In genomic region chr1:220750126-220750525, GRCh38 we compare ENCODE assay signal across 13 cellular contexts. TPM values are rescaled to one million over a fixed set of nuclear protein-coding genes. Genes with fewer than 3 reads are reported as not detected.
A peak's percentile ranks its signal among the peaks of the same experiment; 100 is the strongest.
DNase-seq lines count a peak whose midpoint lies in the region; ATAC-seq and TF ChIP-seq lines count a peak whose summit lies in the region.
"Had no signal": no experiment of that assay in that cellular context is flagged by ENCODE, and none has a peak within 500 bp of the region (broad histone marks: within the 10 kb centered on the region; RNA-seq: fewer than 3 reads in every experiment).

No MANE protein-coding gene starts in this region.

- H3K4me2 ChIP-seq in osteoblast (ENCODE audit: insufficient read depth, low read length) = no peak overlapping the region

- H3K27me3 ChIP-seq in right atrium auricular region = no peaks in the 10 kb centered on the region
- H3K27me3 ChIP-seq in esophagus muscularis mucosa = no peaks in the 10 kb centered on the region
- H3K27me3 ChIP-seq in osteoblast (ENCODE audit: insufficient read depth, low read length) = no peaks in the 10 kb centered on the region
- H3K27me3 ChIP-seq in upper lobe of right lung = no peaks in the 10 kb centered on the region

- no peak for TF ChIP-seq EP300 in esophagus muscularis mucosa (IDR thresholded peaks at IDR 0.05)

- ATAC-seq in Right ventricle myocardium inferior = no peak
- ATAC-seq in upper lobe of right lung = no peak
- ATAC-seq: naive thymus-derived CD4-positive, alpha-beta T cell; T-cell had no signal

- H3K4me1 ChIP-seq in right atrium auricular region = peaks cover 0 to 65% of the 10 kb centered on the region in 2 donors
- H3K4me1 ChIP-seq in esophagus muscularis mucosa = peaks cover 40 to 66% (median 55%) of the 10 kb centered on the region in 4 donors
- peaks cover 14% of the 10 kb centered on the region for H3K4me1 ChIP-seq in osteoblast (ENCODE audit: insufficient read depth, low read length)
- H3K4me1 ChIP-seq in upper lobe of right lung = peaks cover 18% of the 10 kb centered on the region

- no peaks in the 10 kb centered on the region for H4K20me1 ChIP-seq in osteoblast (ENCODE audit: insufficient read depth, low read length)

- peaks cover 6% of the 10 kb centered on the region for H3K79me2 ChIP-seq in osteoblast (ENCODE audit: insufficient read depth, low read length)

- H3K36me3 ChIP-seq in right atrium auricular region = peaks cover 3% of the 10 kb centered on the region
- H3K36me3 ChIP-seq in esophagus muscularis mucosa = peaks cover 2 to 8% (median 7%) of the 10 kb centered on the region in 4 donors
- H3K36me3 ChIP-seq in osteoblast (ENCODE audit: insufficient read depth, low read length) = no peaks in the 10 kb centered on the region
- peaks cover 6% of the 10 kb centered on the region for H3K36me3 ChIP-seq in upper lobe of right lung

- TF ChIP-seq POLR2A in esophagus muscularis mucosa (IDR thresholded peaks at IDR 0.05; ENCODE audit: low read depth) = no peak

- H3K27ac ChIP-seq in right atrium auricular region (peak overlapping the region; percentile 94), esophagus muscularis mucosa (replicated peaks in 1 of 4) (peak overlapping the region; percentile 88 to 95 (median 94)), osteoblast (ENCODE audit: low read depth, low read length) (no peak overlapping the region), upper lobe of right lung (peak overlapping the region; percentile 87)

- intact Hi-C loops in Right ventricle myocardium inferior (cut with DNase I) (no loop called here), esophagus muscularis mucosa (cut with DNase I) (no loop called here), upper lobe of right lung (cut with DNase I) (no loop called here)

- DNase-seq in right atrium auricular region (ENCODE audit: low spot score) (no peak), Right ventricle myocardium inferior (ENCODE audit: missing footprints) (no peak), esophagus muscularis mucosa (ENCODE audit: extremely low spot score) (no peak), osteoblast (ENCODE audit: insufficient read length, low spot score, missing footprints) (peak; percentile 55), upper lobe of right lung (no peak), GDM1 (lab: John Stamatoyannopoulos, UW) (no peak), HuH-7 (ENCODE audit: low spot score) (no peak)
- no peak for DNase-seq in NK-92 treated with Interleukin-12 subunit alpha and Interleukin-12 subunit beta, amount 100 ng/mL, for 24 hours (lab: John Stamatoyannopoulos, UW)
- DNase-seq: activated CD4-positive, alpha-beta T cell treated with anti-CD3 and anti-CD28 coated beads for 48 hours; KG1; naive thymus-derived CD4-positive, alpha-beta T cell; NCI-H2081; T-cell had no signal

- H3K4me3 ChIP-seq in right atrium auricular region (peak overlapping the region in 1 of 2 donors; percentile 94), esophagus muscularis mucosa (peak overlapping the region; percentile 68 to 91 (median 84)), osteoblast (ENCODE audit: insufficient read depth, low read length) (no peak overlapping the region), upper lobe of right lung (peak overlapping the region; percentile 73)

- WGBS in esophagus muscularis mucosa = 32% methylated on average over 6 of the region's 6 CpGs

- no peak overlapping the region for H2AFZ ChIP-seq in osteoblast (ENCODE audit: low read length)

- H3K9me3 ChIP-seq in right atrium auricular region (no peaks in the 10 kb centered on the region), esophagus muscularis mucosa (no peaks in the 10 kb centered on the region), osteoblast (ENCODE audit: low read depth, low read length) (no peaks in the 10 kb centered on the region), upper lobe of right lung (no peaks in the 10 kb centered on the region)

- TF ChIP-seq CTCF in right atrium auricular region (IDR thresholded peaks at IDR 0.05) (no peak), esophagus muscularis mucosa (IDR thresholded peaks at IDR 0.05) (no peak), osteoblast (IDR thresholded peaks at IDR 0.05; ENCODE audit: extremely low read depth, low read depth, low read length) (no peak), upper lobe of right lung (IDR thresholded peaks at IDR 0.05) (no peak)

RNA-seq across cellular contexts. Expression of gene MTARC2, which starts 2.0 kb away (rescaled TPM):
- total RNA-seq in right atrium auricular region (10 to 100 TPM; 13.6 to 23.6 TPM), Right ventricle myocardium inferior (27.4 TPM), esophagus muscularis mucosa (10 to 100 TPM; 15.6 to 22.9 (median 20.5) TPM), osteoblast (7.7 and 9.4 TPM in 2 replicates), upper lobe of right lung (58.6 TPM)

RNA-seq across cellular contexts. Expression of gene MTARC1, which starts 36.6 kb away (rescaled TPM):
- total RNA-seq in right atrium auricular region = 1 to 10 TPM; 4.0 to 6.1 TPM
- total RNA-seq in Right ventricle myocardium inferior = 7.9 TPM
- total RNA-seq in esophagus muscularis mucosa = 1 to 10 TPM; 4.2 to 6.6 (median 5.1) TPM
- 2.9 TPM in 2 replicates for total RNA-seq in osteoblast
- 25.2 TPM for total RNA-seq in upper lobe of right lung

RNA-seq across cellular contexts. Expression of gene C1orf115, which starts 60.0 kb away (rescaled TPM):
- 10 to 100 TPM; 19.2 to 19.8 TPM for total RNA-seq in right atrium auricular region
- 22.4 TPM for total RNA-seq in Right ventricle myocardium inferior
- 10 to 100 TPM; 10.8 to 24.0 (median 12.4) TPM for total RNA-seq in esophagus muscularis mucosa
- 0.29 and 0.36 TPM in 2 replicates for total RNA-seq in osteoblast
- total RNA-seq in upper lobe of right lung = 35.3 TPM
